8 cellular contexts compared by ENCODE assay signal in the genomic region with DNA sequence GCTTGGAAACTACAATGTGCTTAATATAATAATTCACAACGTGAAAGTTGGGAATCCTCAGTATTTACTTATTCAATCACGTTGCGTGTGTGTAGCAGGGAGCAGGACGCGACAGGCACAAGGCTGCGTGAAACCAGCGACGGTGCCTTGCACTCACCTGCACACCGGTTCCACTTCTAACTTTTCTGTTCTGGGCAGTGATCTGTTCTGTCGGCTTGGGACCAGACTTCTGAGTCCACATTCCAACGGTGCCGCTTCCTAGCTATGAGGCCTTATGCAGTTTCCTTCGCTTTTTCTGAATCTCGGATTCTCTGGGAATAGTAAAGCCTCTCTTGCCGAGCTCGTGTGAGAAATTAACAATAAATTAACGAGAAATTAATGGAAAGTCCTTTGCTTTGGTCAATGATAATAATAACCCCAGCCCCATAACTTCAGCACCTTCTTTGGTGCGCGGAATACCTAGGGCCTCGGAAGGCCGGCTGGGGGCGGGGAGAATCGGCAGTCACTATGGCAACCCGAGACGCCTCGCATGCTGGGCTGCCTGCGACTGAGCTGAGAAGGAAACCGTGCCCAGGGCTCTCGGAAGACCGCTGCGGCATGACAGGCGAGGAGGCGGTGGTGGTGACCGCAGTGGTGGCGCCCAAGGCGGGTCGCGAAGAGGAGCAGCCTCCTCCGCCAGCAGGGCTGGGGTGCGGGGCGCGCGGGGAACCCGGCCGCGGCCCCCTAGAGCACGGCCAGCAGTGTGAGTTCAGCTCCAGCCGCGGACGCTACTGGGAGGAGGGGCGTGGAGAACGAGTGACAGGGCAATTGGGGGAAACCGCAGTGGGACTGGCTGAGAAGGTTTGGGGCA.
DNase-seq lines count a peak whose midpoint lies in the region; ATAC-seq, FAIRE-seq and TF ChIP-seq lines count a peak whose summit lies in the region.

A gene with protein sequence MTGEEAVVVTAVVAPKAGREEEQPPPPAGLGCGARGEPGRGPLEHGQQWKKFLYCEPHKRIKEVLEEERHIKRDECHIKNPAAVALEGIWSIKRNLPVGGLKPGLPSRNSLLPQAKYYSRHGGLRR (plus strand): TSS at position 530 of the 850 bp plus-strand sequence. CDS start 68 bp downstream, at position 598.

- H3K4me3 Mint-ChIP-seq in T-helper 1 cell treated with Interleukin-12 subunit alpha and Interleukin-12 subunit beta and Interleukin-4 antibody, amounts not matched to agents 30 μg/mL and 1 μg/mL, for 36 hours, result peak within 1 kb of the TSS; percentile 55

- no peak within 1 kb of the TSS for H3K27ac Mint-ChIP-seq in T-helper 1 cell treated with Interleukin-12 subunit alpha and Interleukin-12 subunit beta and Interleukin-4 antibody, amounts not matched to agents 30 μg/mL and 1 μg/mL, for 36 hours

- H3K4me1 Mint-ChIP-seq in T-helper 1 cell treated with Interleukin-12 subunit alpha and Interleukin-12 subunit beta and Interleukin-4 antibody, amounts not matched to agents 30 μg/mL and 1 μg/mL, for 36 hours (ENCODE audit: low read depth), result peaks cover 14% of the 10 kb centered on the region

- FAIRE-seq in GM19239 (lab: Jason Lieb, UNC) (peak; percentile 90), D721Med (lab: Jason Lieb, UNC) (no peak)

- peak; percentile 70 for ATAC-seq in HG03469 (IDR thresholded peaks at IDR 0.05; ENCODE audit: unreplicated experiment)

- no peaks in the 10 kb centered on the region for H3K36me3 Mint-ChIP-seq in T-helper 1 cell treated with Interleukin-12 subunit alpha and Interleukin-12 subunit beta and Interleukin-4 antibody, amounts not matched to agents 30 μg/mL and 1 μg/mL, for 36 hours (ENCODE audit: low read depth)

- DNase-seq in AG10803 (ENCODE audit: low read depth) (peak; percentile 25), GM19239 (ENCODE audit: insufficient read length, low spot score) (peak; percentile 36), astrocyte of the hippocampus (ENCODE audit: low read depth, low spot score) (peak; percentile 76), iPS DF 19.7 (ENCODE audit: low read depth, low spot score) (peak; percentile 25), retina (peak; percentile 84), D721Med (ENCODE audit: insufficient read length, low spot score) (no peak)

- H3K9me3 Mint-ChIP-seq in T-helper 1 cell treated with Interleukin-12 subunit alpha and Interleukin-12 subunit beta and Interleukin-4 antibody, amounts not matched to agents 30 μg/mL and 1 μg/mL, for 36 hours, result no peaks in the 10 kb centered on the region

- H3K27me3 Mint-ChIP-seq in T-helper 1 cell treated with Interleukin-12 subunit alpha and Interleukin-12 subunit beta and Interleukin-4 antibody, amounts not matched to agents 30 μg/mL and 1 μg/mL, for 36 hours (ENCODE audit: low read depth), result peaks cover 64% of the 10 kb centered on the region

- TF ChIP-seq CTCF in AG10803 (conservative IDR thresholded peaks at IDR 0.05; ENCODE audit: low read length) (no peak), D721Med (IDR thresholded peaks at IDR 0.05; ENCODE audit: insufficient read depth, missing control alignments) (no peak)

- peak within 1 kb of the TSS; percentile 66 for H3K4me3 ChIP-seq in AG10803 (ENCODE audit: low read length)
